ENCODE assay signal across 8 cellular contexts in the genomic region with DNA sequence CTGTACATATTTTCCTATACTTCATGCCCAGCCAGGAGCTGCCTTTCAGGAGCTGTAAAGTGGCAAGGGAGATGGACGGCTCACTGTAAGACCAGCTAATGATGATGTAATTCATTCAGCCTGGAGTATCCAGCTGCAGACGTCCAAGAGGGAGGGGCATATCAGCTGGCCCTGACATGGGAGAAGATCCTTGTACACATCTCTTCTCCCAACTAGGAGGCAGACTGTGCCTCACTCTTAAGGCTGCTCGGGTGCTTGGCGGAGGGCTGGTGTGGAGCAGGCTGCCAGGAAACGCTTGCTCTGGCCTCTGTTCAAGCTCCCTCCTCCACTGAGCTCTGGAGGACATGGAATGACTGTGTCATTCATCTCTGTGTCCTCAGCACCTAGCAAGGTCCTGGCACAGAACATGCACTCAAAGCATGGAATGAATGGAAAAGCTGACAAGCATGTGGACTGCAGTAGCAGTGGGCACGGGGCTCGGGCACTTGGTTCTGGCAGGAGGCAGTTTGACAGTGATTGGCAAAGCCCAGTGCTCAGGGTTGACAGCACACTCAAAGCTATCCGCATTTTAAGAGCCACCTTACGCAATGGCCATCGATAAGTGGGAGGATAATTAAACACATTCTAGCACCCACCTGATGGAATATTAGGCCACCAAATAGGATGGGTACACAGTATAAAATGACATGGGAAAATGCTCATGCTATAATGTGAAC.
DNase-seq lines count a peak whose midpoint lies in the region; ATAC-seq and TF ChIP-seq lines count a peak whose summit lies in the region.

No MANE protein-coding gene starts in this region.

- CTCF ChIA-PET in MCF 10A (lab: Yijun Ruan, JAX): interaction anchor here (1.1 to 1.9 kb wide), 6 partner anchors 10 to 104 kb away, joined by 3 to 8 read pairs (median 3); no protein-coding TSS in a partner anchor

- in situ Hi-C loops in transverse colon (cut with MboI; ENCODE audit: low pct_ligation_motif_present in 1 of 4, low pct_unique_long_range_greater_than_20kb in 1 of 4, low sequenced_read_pairs in 3 of 4): loop anchor here in 2 of 4 donors (10.0 kb wide), 2 partner anchors 90 to 100 kb away; a partner anchor contains a TSS

- H3K36me3 ChIP-seq in liver (ENCODE audit: control insufficient read depth in 4 of 4, insufficient read depth in 3 of 4, low read depth in 1 of 4, low read length in 3 of 4) (peaks cover 3 to 29% (median 17%) of the 10 kb centered on the region in 4 donors), transverse colon (peaks cover 0 to 24% (median 8%) of the 10 kb centered on the region in 4 donors), GM23338 (ENCODE audit: insufficient read depth) (peaks cover 4% of the 10 kb centered on the region; the same call in 1 of the 2 replicates)

- no peak overlapping the region for H3K27ac Mint-ChIP-seq in MCF 10A (ENCODE audit: low read depth, unreplicated experiment)
- H3K27ac Mint-ChIP-seq in H9: no peak overlapping the region
- H3K27ac Mint-ChIP-seq in GM23338: no peak overlapping the region
- no peak overlapping the region for H3K27ac Mint-ChIP-seq in type B pancreatic cell

- no peak overlapping the region for H3K4ac ChIP-seq in H9 (ENCODE audit: low read depth, low read length)

- H4K91ac ChIP-seq in H9 (ENCODE audit: insufficient read length, low read depth, low read length): no peak overlapping the region

- H3K18ac ChIP-seq in H9 (ENCODE audit: insufficient read length, low read depth, low read length): no peak overlapping the region

- H3K23ac ChIP-seq in H9 (ENCODE audit: insufficient read length, low read depth, low read length): no peak overlapping the region

- H2BK12ac ChIP-seq in H9 (ENCODE audit: insufficient read length, low read depth, low read length): no peak overlapping the region

- H3K36me3 Mint-ChIP-seq in MCF 10A (ENCODE audit: insufficient read depth, unreplicated experiment) (peaks cover 62% of the 10 kb centered on the region), H9 (ENCODE audit: insufficient read depth in 1 of 3, low read depth in 3 of 3) (peaks cover 1 to 18% (median 11%) of the 10 kb centered on the region in 3 experiments; a peak in 5 of 7 replicates), GM23338 (ENCODE audit: low read depth) (peaks cover 12% of the 10 kb centered on the region), type B pancreatic cell (peaks cover 16% of the 10 kb centered on the region)

- no peak overlapping the region for H3K56ac ChIP-seq in H9 (ENCODE audit: insufficient read length, low read depth, low read length)

- no peak overlapping the region for H3K4me2 ChIP-seq in H9 (ENCODE audit: insufficient read depth, insufficient read length, low read length)
- H3K4me2 ChIP-seq in GM23338: no peak overlapping the region

- H3K9me3 ChIP-seq in liver (ENCODE audit: control insufficient read depth in 4 of 4, low read length in 3 of 4) (no peaks in the 10 kb centered on the region), transverse colon (no peaks in the 10 kb centered on the region), H9 (ENCODE audit: control insufficient read depth, low read depth, low read length) (no peaks in the 10 kb centered on the region)

- H4K20me1 ChIP-seq in H9 (ENCODE audit: control insufficient read depth, insufficient read depth, insufficient read length): no peaks in the 10 kb centered on the region
- H4K20me1 ChIP-seq in GM23338 (replicated peaks; ENCODE audit: insufficient read depth): no peaks in the 10 kb centered on the region

- no peaks in the 10 kb centered on the region for H3K9me3 Mint-ChIP-seq in MCF 10A (ENCODE audit: unreplicated experiment)
- H3K9me3 Mint-ChIP-seq in H9: no peaks in the 10 kb centered on the region
- H3K9me3 Mint-ChIP-seq in GM23338: no peaks in the 10 kb centered on the region
- H3K9me3 Mint-ChIP-seq in type B pancreatic cell: no peaks in the 10 kb centered on the region

- no peak overlapping the region for H2BK15ac ChIP-seq in H9 (ENCODE audit: low read depth, low read length)

- TF ChIP-seq CTCF in MCF 10A (IDR thresholded peaks at IDR 0.05; ENCODE audit: unreplicated experiment) (no peak), liver (IDR thresholded peaks at IDR 0.05; ENCODE audit: low read depth, low read length, missing input control) (no peak), transverse colon (IDR thresholded peaks at IDR 0.05) (peak in 1 of 5 experiments; percentile 13), H9 (conservative IDR thresholded peaks at IDR 0.05) (no peak), GM23338 (conservative IDR thresholded peaks at IDR 0.05; ENCODE audit: low read depth in 2 of 2) (no peak), type B pancreatic cell (conservative IDR thresholded peaks at IDR 0.05) (no peak)

- H2BK120ac ChIP-seq in H9 (ENCODE audit: low read depth, low read length, poor library complexity, severe bottlenecking): no peak overlapping the region

- TF ChIP-seq RAD21 in liver (IDR thresholded peaks at IDR 0.05): peak; percentile 59 to 80

- H3K9me2 ChIP-seq in GM23338 (ENCODE audit: insufficient read depth): no peaks in the 10 kb centered on the region

- H3K4me3 ChIP-seq in liver (ENCODE audit: low read depth in 1 of 3, low read length in 3 of 3) (no peak overlapping the region), transverse colon (no peak overlapping the region), GM23338 (no peak overlapping the region)

- POLR2A ChIA-PET in MCF 10A (lab: Yijun Ruan, JAX): interaction anchor here (0.7 to 7.5 kb wide), 4 partner anchors 10 to 295 kb away, joined by 3 to 41 read pairs (median 4); a partner anchor contains a TSS

- H3K23me2 ChIP-seq in H9 (ENCODE audit: insufficient read length, low read depth, low read length, poor library complexity, severe bottlenecking): no peaks in the 10 kb centered on the region

- no peaks in the 10 kb centered on the region for H3K27me3 ChIP-seq in liver (ENCODE audit: control insufficient read depth in 4 of 4, insufficient read depth in 4 of 4, low read length in 3 of 4)
- no peaks in the 10 kb centered on the region for H3K27me3 ChIP-seq in transverse colon
- no peaks in the 10 kb centered on the region for H3K27me3 ChIP-seq in H9 (ENCODE audit: insufficient read depth, low read length)
- H3K27me3 ChIP-seq in GM23338 (ENCODE audit: insufficient read depth): no peaks in the 10 kb centered on the region

- H3K27me3 Mint-ChIP-seq in MCF 10A (ENCODE audit: insufficient read depth, unreplicated experiment): no peaks in the 10 kb centered on the region
- H3K27me3 Mint-ChIP-seq in H9 (ENCODE audit: low read depth): no peaks in the 10 kb centered on the region
- H3K27me3 Mint-ChIP-seq in GM23338 (ENCODE audit: insufficient read depth, low read depth, poor library complexity): peaks cover 5% of the 10 kb centered on the region
- H3K27me3 Mint-ChIP-seq in type B pancreatic cell: no peaks in the 10 kb centered on the region

- no peak overlapping the region; the same call in 1 of the 2 replicates for H3K14ac ChIP-seq in H9 (ENCODE audit: insufficient read depth, low read length)

- H3T11ph ChIP-seq in H9 (ENCODE audit: low read length): no peak overlapping the region

- TF ChIP-seq POLR2A in transverse colon (IDR thresholded peaks at IDR 0.05): no peak

- no peak overlapping the region for H4K8ac ChIP-seq in H9 (replicated peaks; ENCODE audit: insufficient read length, low read depth, low read length)

- no peak overlapping the region for H4K5ac ChIP-seq in H9 (ENCODE audit: insufficient read length, low read depth, low read length)

- H3K79me2 ChIP-seq in H9 (ENCODE audit: insufficient read depth, low read length) (no peaks in the 10 kb centered on the region), GM23338 (replicated peaks; ENCODE audit: insufficient read depth) (no peaks in the 10 kb centered on the region)

- no peak for ATAC-seq in GM23338

- H3K4me3 Mint-ChIP-seq in MCF 10A (ENCODE audit: unreplicated experiment) (no peak overlapping the region), H9 (no peak overlapping the region), GM23338 (no peak overlapping the region), type B pancreatic cell (no peak overlapping the region)

- BruUV-seq in MCF 10A (replicated peaks; lab: Mats Ljungman, UMichigan): no TSS peak

- H3K9ac ChIP-seq in liver (ENCODE audit: low read depth in 1 of 2, low read length in 2 of 2) (peak overlapping the region in 1 of 2 donors; percentile 66), H9 (ENCODE audit: extremely low read depth, insufficient read length, low read length) (no peak overlapping the region)

- peak overlapping the region; percentile 81 to 83 for H3K27ac ChIP-seq in liver (ENCODE audit: low read depth in 1 of 2, low read length in 2 of 2)
- peak overlapping the region; percentile 44 to 72 (median 58) for H3K27ac ChIP-seq in transverse colon
- no peak overlapping the region for H3K27ac ChIP-seq in H9 (ENCODE audit: insufficient read length, low read depth, low read length)
- no peak overlapping the region for H3K27ac ChIP-seq in GM23338 (ENCODE audit: low read depth)

- H3K4me1 Mint-ChIP-seq in MCF 10A (ENCODE audit: insufficient read depth, unreplicated experiment): peaks cover 39% of the 10 kb centered on the region
- peaks cover 13 to 15% of the 10 kb centered on the region in 2 experiments for H3K4me1 Mint-ChIP-seq in H9
- peaks cover 15% of the 10 kb centered on the region for H3K4me1 Mint-ChIP-seq in GM23338
- peaks cover 26% of the 10 kb centered on the region for H3K4me1 Mint-ChIP-seq in type B pancreatic cell (ENCODE audit: unreplicated experiment)

- no peaks in the 10 kb centered on the region for H3F3A ChIP-seq in GM23338 (replicated peaks; ENCODE audit: low read depth)

- DNase-seq in AG08395 (ENCODE audit: low spot score) (peak; percentile 79), NCI-H1092 treated with DMSO at 0.1 percent for 48 hours (lab: John Stamatoyannopoulos, UW) (peak; percentile 83), MCF 10A (ENCODE audit: unreplicated experiment) (peak; percentile 82), transverse colon (peak; percentile 60), H9 (no peak), GM23338 (ENCODE audit: low spot score) (no peak), type B pancreatic cell (ENCODE audit: extremely low spot score, unreplicated experiment) (no peak)

- H2AFZ ChIP-seq in H9 (ENCODE audit: low read length) (no peak overlapping the region), GM23338 (no peak overlapping the region)

- no peak for TF ChIP-seq EP300 in transverse colon (IDR thresholded peaks at IDR 0.05; ENCODE audit: low read depth)

- no peak overlapping the region for H2BK5ac ChIP-seq in H9 (ENCODE audit: insufficient read length, low read length)

- H2AK5ac ChIP-seq in H9 (ENCODE audit: insufficient read length, low read length): no peak overlapping the region

- H3K79me1 ChIP-seq in H9 (ENCODE audit: insufficient read depth, low read depth, low read length, poor library complexity, severe bottlenecking): no peaks in the 10 kb centered on the region

- intact Hi-C loops in MCF 10A (cut with micrococcal nuclease): loop anchor here (5.0 kb wide), 1 partner anchor 62 kb away; no protein-coding TSS in a partner anchor
- intact Hi-C loops in transverse colon (cut with DNase I; ENCODE audit: low total_unique reads): loop anchor here (5.0 kb wide), 1 partner anchor 102 kb away; no protein-coding TSS in a partner anchor

- H3K4me1 ChIP-seq in liver (ENCODE audit: control insufficient read depth in 4 of 4, insufficient read depth in 4 of 4, low read length in 3 of 4): peaks cover 33 to 82% (median 76%) of the 10 kb centered on the region in 4 donors
- peaks cover 26 to 51% (median 41%) of the 10 kb centered on the region in 4 donors for H3K4me1 ChIP-seq in transverse colon
- no peaks in the 10 kb centered on the region for H3K4me1 ChIP-seq in H9 (ENCODE audit: insufficient read depth, low read length)
- 0 out of 2 replicates have a peak, but pooled peaks cover 6% of the 10 kb centered on the region for H3K4me1 ChIP-seq in GM23338 (ENCODE audit: insufficient read depth)

- 21% methylated on average over 10 of the region's 10 CpGs for WGBS in liver
- WGBS in transverse colon (ENCODE audit: low coverage in 1 of 2), 2 donors: 65 to 68% methylated on average over 6 to 10 of the region's 10 CpGs
- no CpG with 5 or more reads among the region's 10 CpGs for WGBS in H9 (ENCODE audit: extremely low coverage, insufficient read length, low lambda C conversion rate)

- no peak overlapping the region for H2BK20ac ChIP-seq in H9 (ENCODE audit: low read depth, low read length, poor library complexity, severe bottlenecking)

Comparison
In these comparisons a context has a peak if more than half of its experiments do, and no peak if none do; other contexts are left out.
1. DNase-seq: peak in AG08395 (single experiment), NCI-H1092 treated with DMSO at 0.1 percent for 48 hours (single experiment), MCF 10A (single experiment) and transverse colon (single experiment); none in H9 (single experiment), GM23338 (single experiment) and type B pancreatic cell (single experiment).
2. H3K27ac ChIP-seq: peak in liver (2 of 2) and transverse colon (4 of 4); none in H9 (single experiment) and GM23338 (single experiment).